In the genomic region with DNA sequence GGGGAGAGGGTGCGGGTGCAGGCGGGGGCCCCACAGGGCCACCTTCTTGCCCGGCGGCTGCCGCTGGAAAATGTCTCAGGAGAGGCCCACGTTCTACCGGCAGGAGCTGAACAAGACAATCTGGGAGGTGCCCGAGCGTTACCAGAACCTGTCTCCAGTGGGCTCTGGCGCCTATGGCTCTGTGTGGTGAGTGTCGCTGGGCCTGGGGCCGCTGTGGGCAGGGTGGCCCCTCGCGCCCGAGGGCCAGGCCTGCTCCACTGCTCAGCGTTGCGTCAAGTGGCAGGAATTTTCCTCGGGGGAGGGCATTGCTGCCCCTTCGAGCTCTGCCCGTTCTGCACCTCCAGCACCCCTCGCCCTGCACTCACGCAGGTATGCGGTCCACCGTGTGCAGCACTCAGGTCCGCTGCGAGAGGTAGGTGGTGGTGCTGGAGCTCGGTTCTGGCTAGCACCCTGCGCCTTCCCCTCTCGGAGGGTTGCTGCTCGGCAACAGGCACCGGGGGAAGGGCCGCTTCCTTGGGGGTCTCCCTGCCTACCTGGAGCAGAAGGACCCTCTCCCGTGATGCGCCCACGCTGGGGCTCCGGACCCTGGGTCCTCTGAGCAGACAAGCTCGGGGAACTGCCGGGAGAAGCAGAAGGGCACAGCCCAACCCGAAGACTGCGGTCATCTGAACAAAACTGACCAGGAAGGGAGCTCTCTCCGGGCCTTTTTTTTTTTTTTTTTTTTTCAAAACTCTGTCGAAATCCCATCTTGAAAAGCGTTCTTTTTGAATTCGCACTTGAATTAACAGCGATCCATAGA, we compare ENCODE assay signal across 8 cellular contexts. TPM values are rescaled to one million over a fixed set of nuclear protein-coding genes. Genes with fewer than 3 reads are reported as not detected.
DNase-seq lines count a peak whose midpoint lies in the region; ATAC-seq lines count a peak whose summit lies in the region.

No MANE protein-coding gene starts in this region.

- peak; percentile 5 for ATAC-seq in HG03066 (IDR thresholded peaks at IDR 0.05; ENCODE audit: low read depth, unreplicated experiment)

- H3K36me3 ChIP-seq in SJCRH30, result no peaks in the 10 kb centered on the region

- no peaks in the 10 kb centered on the region for H3K9me3 ChIP-seq in SJCRH30 (replicated peaks)

- no peaks in the 10 kb centered on the region for H3K27me3 ChIP-seq in SJCRH30

- DNase-seq in activated T-cell treated with anti-CD3 and anti-CD28 coated beads for 1 hour (ENCODE audit: low read depth), result peak; percentile 24
- DNase-seq in activated T-cell treated with anti-CD3 and anti-CD28 coated beads, Interleukin-2, amount 50 U/mL, for 1 hour, result no peak
- DNase-seq in SJCRH30, result peak; percentile 24 to 38
- peak; percentile 29 for DNase-seq in hepatic stellate cell (ENCODE audit: low spot score)
- DNase-seq in renal cortical epithelial cell (ENCODE audit: low read depth), result peak; percentile 19
- DNase-seq in HuH-7 (ENCODE audit: low spot score), result no peak

- 0% methylated on average over 43 to 45 of the region's 45 CpGs for WGBS in adipose tissue, 3 donors

- no peaks in the 10 kb centered on the region for H3K4me1 ChIP-seq in SJCRH30

- H3K4me3 ChIP-seq in SJCRH30, result peak overlapping the region; percentile 87

- peak overlapping the region; percentile 36 for H3K27ac ChIP-seq in SJCRH30
- H3K27ac ChIP-seq in adipose tissue (ENCODE audit: low read depth, low read length), result peak overlapping the region; percentile 23

RNA-seq across cellular contexts. Expression of gene MAPK14, which starts 0.7 kb away (rescaled TPM):
- total RNA-seq in SJCRH30 (2014; rRNA removed; shearing (Covaris generic)), result 41.0 and 43.8 TPM in 2 replicates
- 10 to 100 TPM; 12.6 to 32.2 (median 31.1) TPM for polyA plus RNA-seq in adipose tissue
- 52.8 and 86.7 TPM in 2 replicates for total RNA-seq in renal cortical epithelial cell

RNA-seq across cellular contexts. Expression of gene SLC26A8, which starts 3.8 kb away (rescaled TPM):
- not detected in 2 replicates for total RNA-seq in SJCRH30 (2014; rRNA removed; shearing (Covaris generic))
- under 1 TPM in 2 of 3 donors, not detected in 1; 0.05 to 0.43 TPM for polyA plus RNA-seq in adipose tissue
- total RNA-seq in renal cortical epithelial cell, result 0.05 TPM in 1 of 2 replicates, not detected in the other

Comparison
In these comparisons a context has a peak if more than half of its experiments do, and no peak if none do; other contexts are left out.
1. DNase-seq: peak in activated T-cell treated with anti-CD3 and anti-CD28 coated beads for 1 hour (single experiment), SJCRH30 (2 of 2), hepatic stellate cell (single experiment) and renal cortical epithelial cell (single experiment); none in activated T-cell treated with anti-CD3 and anti-CD28 coated beads, Interleukin-2, amount 50 U/mL, for 1 hour (single experiment) and HuH-7 (single experiment).